In the genomic region with DNA sequence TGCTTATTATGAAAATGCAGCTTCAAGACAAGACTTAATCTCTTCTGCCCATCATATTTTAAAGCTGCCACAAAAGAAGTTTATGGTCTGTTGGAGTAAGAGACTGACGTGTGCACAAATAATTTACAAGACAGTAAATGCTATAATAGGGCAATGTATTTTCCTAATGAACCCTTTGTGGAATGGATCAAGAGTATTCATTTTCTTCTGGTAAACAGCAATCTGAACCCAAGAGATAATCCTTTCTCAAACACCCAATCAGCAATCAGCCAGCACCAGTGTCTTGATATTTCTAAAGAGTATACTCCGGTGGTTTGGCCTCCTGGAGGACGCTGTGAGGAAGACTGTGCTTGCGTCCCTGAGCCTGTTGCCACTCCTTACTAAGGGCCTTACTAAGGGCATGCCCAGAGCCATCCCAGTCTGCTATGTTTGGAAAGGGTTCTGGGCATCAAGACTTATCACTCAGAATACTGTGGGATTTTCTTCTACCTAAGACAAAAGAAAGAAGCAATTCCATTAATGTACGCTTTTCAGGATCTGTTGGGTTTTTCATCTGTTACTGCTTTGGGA, we compare ENCODE assay signal across 1 cellular context.
TF ChIP-seq lines count a peak whose summit lies in the region.

No MANE protein-coding gene starts in this region.

TF ChIP-seq in GM23338, 12 proteins besides CTCF, POLR2A, EP300 and RAD21 (continued from another document):
- TF ChIP-seq, protein P1, sequence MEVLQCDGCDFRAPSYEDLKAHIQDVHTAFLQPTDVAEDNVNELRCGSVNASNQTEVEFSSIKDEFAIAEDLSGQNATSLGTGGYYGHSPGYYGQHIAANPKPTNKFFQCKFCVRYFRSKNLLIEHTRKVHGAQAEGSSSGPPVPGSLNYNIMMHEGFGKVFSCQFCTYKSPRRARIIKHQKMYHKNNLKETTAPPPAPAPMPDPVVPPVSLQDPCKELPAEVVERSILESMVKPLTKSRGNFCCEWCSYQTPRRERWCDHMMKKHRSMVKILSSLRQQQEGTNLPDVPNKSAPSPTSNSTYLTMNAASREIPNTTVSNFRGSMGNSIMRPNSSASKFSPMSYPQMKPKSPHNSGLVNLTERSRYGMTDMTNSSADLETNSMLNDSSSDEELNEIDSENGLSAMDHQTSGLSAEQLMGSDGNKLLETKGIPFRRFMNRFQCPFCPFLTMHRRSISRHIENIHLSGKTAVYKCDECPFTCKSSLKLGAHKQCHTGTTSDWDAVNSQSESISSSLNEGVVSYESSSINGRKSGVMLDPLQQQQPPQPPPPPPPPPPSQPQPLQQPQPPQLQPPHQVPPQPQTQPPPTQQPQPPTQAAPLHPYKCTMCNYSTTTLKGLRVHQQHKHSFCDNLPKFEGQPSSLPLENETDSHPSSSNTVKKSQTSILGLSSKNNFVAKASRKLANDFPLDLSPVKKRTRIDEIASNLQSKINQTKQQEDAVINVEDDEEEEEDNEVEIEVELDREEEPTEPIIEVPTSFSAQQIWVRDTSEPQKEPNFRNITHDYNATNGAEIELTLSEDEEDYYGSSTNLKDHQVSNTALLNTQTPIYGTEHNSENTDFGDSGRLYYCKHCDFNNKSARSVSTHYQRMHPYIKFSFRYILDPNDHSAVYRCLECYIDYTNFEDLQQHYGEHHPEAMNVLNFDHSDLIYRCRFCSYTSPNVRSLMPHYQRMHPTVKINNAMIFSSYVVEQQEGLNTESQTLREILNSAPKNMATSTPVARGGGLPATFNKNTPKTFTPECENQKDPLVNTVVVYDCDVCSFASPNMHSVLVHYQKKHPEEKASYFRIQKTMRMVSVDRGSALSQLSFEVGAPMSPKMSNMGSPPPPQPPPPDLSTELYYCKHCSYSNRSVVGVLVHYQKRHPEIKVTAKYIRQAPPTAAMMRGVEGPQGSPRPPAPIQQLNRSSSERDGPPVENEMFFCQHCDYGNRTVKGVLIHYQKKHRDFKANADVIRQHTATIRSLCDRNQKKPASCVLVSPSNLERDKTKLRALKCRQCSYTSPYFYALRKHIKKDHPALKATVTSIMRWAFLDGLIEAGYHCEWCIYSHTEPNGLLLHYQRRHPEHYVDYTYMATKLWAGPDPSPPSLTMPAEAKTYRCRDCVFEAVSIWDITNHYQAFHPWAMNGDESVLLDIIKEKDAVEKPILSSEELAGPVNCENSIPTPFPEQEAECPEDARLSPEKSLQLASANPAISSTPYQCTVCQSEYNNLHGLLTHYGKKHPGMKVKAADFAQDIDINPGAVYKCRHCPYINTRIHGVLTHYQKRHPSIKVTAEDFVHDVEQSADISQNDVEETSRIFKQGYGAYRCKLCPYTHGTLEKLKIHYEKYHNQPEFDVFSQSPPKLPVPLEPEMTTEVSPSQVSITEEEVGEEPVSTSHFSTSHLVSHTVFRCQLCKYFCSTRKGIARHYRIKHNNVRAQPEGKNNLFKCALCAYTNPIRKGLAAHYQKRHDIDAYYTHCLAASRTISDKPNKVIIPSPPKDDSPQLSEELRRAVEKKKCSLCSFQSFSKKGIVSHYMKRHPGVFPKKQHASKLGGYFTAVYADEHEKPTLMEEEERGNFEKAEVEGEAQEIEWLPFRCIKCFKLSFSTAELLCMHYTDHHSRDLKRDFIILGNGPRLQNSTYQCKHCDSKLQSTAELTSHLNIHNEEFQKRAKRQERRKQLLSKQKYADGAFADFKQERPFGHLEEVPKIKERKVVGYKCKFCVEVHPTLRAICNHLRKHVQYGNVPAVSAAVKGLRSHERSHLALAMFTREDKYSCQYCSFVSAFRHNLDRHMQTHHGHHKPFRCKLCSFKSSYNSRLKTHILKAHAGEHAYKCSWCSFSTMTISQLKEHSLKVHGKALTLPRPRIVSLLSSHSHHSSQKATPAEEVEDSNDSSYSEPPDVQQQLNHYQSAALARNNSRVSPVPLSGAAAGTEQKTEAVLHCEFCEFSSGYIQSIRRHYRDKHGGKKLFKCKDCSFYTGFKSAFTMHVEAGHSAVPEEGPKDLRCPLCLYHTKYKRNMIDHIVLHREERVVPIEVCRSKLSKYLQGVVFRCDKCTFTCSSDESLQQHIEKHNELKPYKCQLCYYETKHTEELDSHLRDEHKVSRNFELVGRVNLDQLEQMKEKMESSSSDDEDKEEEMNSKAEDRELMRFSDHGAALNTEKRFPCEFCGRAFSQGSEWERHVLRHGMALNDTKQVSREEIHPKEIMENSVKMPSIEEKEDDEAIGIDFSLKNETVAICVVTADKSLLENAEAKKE (CRISPR knock-in tag; IDR thresholded peaks at IDR 0.05), result no peak
- TF ChIP-seq EZH2 (IDR thresholded peaks at IDR 0.05; ENCODE audit: low read depth, unreplicated experiment) (no peak), ZNF114 (CRISPR knock-in tag; IDR thresholded peaks at IDR 0.05) (no peak)
